ENCODE assay signal across 8 cellular contexts in genomic region chrX:119755981-119756533, GRCh38. TPM values are rescaled to one million over a fixed set of nuclear protein-coding genes. Genes with fewer than 3 reads are reported as not detected.
DNase-seq lines count a peak whose midpoint lies in the region; ATAC-seq, FAIRE-seq and TF ChIP-seq lines count a peak whose summit lies in the region.

No MANE protein-coding gene starts in this region.

- TF ChIP-seq CTCF in OCI-LY1 (IDR thresholded peaks at IDR 0.05; ENCODE audit: low read length) (no peak), left ventricle myocardium inferior (IDR thresholded peaks at IDR 0.05; ENCODE audit: borderline replicate concordance) (no peak), mammary epithelial cell (conservative IDR thresholded peaks at IDR 0.05 in 1 of 2, IDR thresholded peaks at IDR 0.05 in 1 of 2; ENCODE audit: extremely low read depth in 1 of 2, insufficient read depth in 1 of 2, low read depth in 1 of 2, low read length in 2 of 2) (no peak)

- dilution Hi-C loops in mammary epithelial cell (cut with HindIII; ENCODE audit: low sequenced_read_pairs) = no loop called here

- CTCF ChIA-PET in mammary epithelial cell (lab: Charles Lee; ENCODE audit: low non-redundant PET) = no interaction called here

- H3K4me1 ChIP-seq in OCI-LY1 (ENCODE audit: insufficient read depth, low read length, severe bottlenecking) = peaks cover 70% of the 10 kb centered on the region
- H3K4me1 ChIP-seq in left ventricle myocardium inferior = no peaks in the 10 kb centered on the region
- H3K4me1 ChIP-seq in mammary epithelial cell (ENCODE audit: insufficient read depth, low read length) = peaks cover 3% of the 10 kb centered on the region

- intact Hi-C loops in left ventricle myocardium inferior (cut with micrococcal nuclease) = no loop called here
- intact Hi-C loops in mammary epithelial cell (cut with micrococcal nuclease) = no loop called here

- H3F3A ChIP-seq in OCI-LY1 (ENCODE audit: insufficient read depth, low read length) = 0 out of 2 replicates have a peak, but pooled peaks cover 6% of the 10 kb centered on the region

- H3K27ac ChIP-seq in OCI-LY1 (ENCODE audit: low read depth, low read length, poor library complexity, severe bottlenecking) (peak overlapping the region; percentile 99), left ventricle myocardium inferior (replicated peaks) (no peak overlapping the region), mammary epithelial cell (ENCODE audit: insufficient read depth, low read depth, low read length) (no peak overlapping the region)

- no TSS peak for BruUV-seq in mammary epithelial cell (replicated peaks; lab: Mats Ljungman, UMichigan)

- H3K27me3 ChIP-seq in OCI-LY1 (ENCODE audit: insufficient read depth, low read length) = no peaks in the 10 kb centered on the region
- peaks cover 13% of the 10 kb centered on the region for H3K27me3 ChIP-seq in left ventricle myocardium inferior (ENCODE audit: low read depth)
- no peaks in the 10 kb centered on the region for H3K27me3 ChIP-seq in mammary epithelial cell (ENCODE audit: insufficient read depth, low read length)

- 77% methylated on average over 7 of the region's 7 CpGs for WGBS in mammary epithelial cell (ENCODE audit: low coverage, missing lambda C conversion rate)

- ATAC-seq in HG02763 (IDR thresholded peaks at IDR 0.05; ENCODE audit: unreplicated experiment) = peak; percentile 79

- H3K4me2 ChIP-seq in OCI-LY1 (ENCODE audit: low read length) (peak overlapping the region; percentile 84), mammary epithelial cell (ENCODE audit: insufficient read depth, low read depth, low read length) (no peak overlapping the region)

- H3K9me3 ChIP-seq in OCI-LY1 (ENCODE audit: low read length) (no peaks in the 10 kb centered on the region), left ventricle myocardium inferior (replicated peaks) (no peaks in the 10 kb centered on the region), mammary epithelial cell (replicated peaks; ENCODE audit: insufficient read depth, low read length) (peaks cover 2% of the 10 kb centered on the region)

- H4K20me1 ChIP-seq in OCI-LY1 (ENCODE audit: insufficient read depth, low read length) = no peaks in the 10 kb centered on the region
- H4K20me1 ChIP-seq in mammary epithelial cell (ENCODE audit: insufficient read depth, low read length) = no peaks in the 10 kb centered on the region

- FAIRE-seq in GM18507 (lab: Jason Lieb, UNC) = peak; percentile 98

- no peaks in the 10 kb centered on the region for H3K9me2 ChIP-seq in OCI-LY1 (ENCODE audit: low read depth, low read length)

- peak overlapping the region; percentile 96 for H3K27ac Mint-ChIP-seq in activated naive CD8-positive, alpha-beta T cell treated with anti-CD3 and anti-CD28 coated beads for 36 hours

- H3K27me3 Mint-ChIP-seq in activated naive CD8-positive, alpha-beta T cell treated with anti-CD3 and anti-CD28 coated beads for 36 hours = no peaks in the 10 kb centered on the region

- H3K36me3 Mint-ChIP-seq in activated naive CD8-positive, alpha-beta T cell treated with anti-CD3 and anti-CD28 coated beads for 36 hours = no peaks in the 10 kb centered on the region

- H3K79me2 ChIP-seq in OCI-LY1 (ENCODE audit: insufficient read depth, low read length) = no peaks in the 10 kb centered on the region
- no peaks in the 10 kb centered on the region for H3K79me2 ChIP-seq in mammary epithelial cell (ENCODE audit: insufficient read depth, low read length)

- peak overlapping the region; percentile 70 for H3K9ac ChIP-seq in OCI-LY1 (ENCODE audit: low read length)
- H3K9ac ChIP-seq in mammary epithelial cell (ENCODE audit: insufficient read depth, low read length) = no peak overlapping the region

- peaks cover 43% of the 10 kb centered on the region for H3K4me1 Mint-ChIP-seq in activated naive CD8-positive, alpha-beta T cell treated with anti-CD3 and anti-CD28 coated beads for 36 hours

- H3K36me3 ChIP-seq in OCI-LY1 (ENCODE audit: insufficient read depth, low read length) (no peaks in the 10 kb centered on the region), left ventricle myocardium inferior (no peaks in the 10 kb centered on the region), mammary epithelial cell (ENCODE audit: insufficient read depth, low read length) (no peaks in the 10 kb centered on the region)

- H2AFZ ChIP-seq in OCI-LY1 (ENCODE audit: low read length) (no peak overlapping the region), mammary epithelial cell (ENCODE audit: low read depth, low read length) (no peak overlapping the region)

- H3K9me3 Mint-ChIP-seq in activated naive CD8-positive, alpha-beta T cell treated with anti-CD3 and anti-CD28 coated beads for 36 hours = no peaks in the 10 kb centered on the region

- DNase-seq in GM18507 (ENCODE audit: extremely low spot score, insufficient read length, low read depth) = no peak
- peak; percentile 60 for DNase-seq in activated naive CD8-positive, alpha-beta T cell treated with anti-CD3 and anti-CD28 coated beads for 36 hours
- DNase-seq in stimulated activated CD4-positive, alpha-beta T cell treated with anti-CD3 and anti-CD28 coated beads, Interleukin-4, amount 100 ng/mL, for 24 hours = peak; percentile 53
- DNase-seq in left ventricle myocardium inferior = no peak
- no peak for DNase-seq in mammary epithelial cell
- no peak for DNase-seq in DMS153 treated with DMSO at 0.1 percent for 48 hours (lab: John Stamatoyannopoulos, UW; ENCODE audit: unreplicated experiment)

- H3K4me3 ChIP-seq in OCI-LY1 (ENCODE audit: low read depth, low read length, poor library complexity, severe bottlenecking) (peak overlapping the region; percentile 38), left ventricle myocardium inferior (no peak overlapping the region), mammary epithelial cell (replicated peaks in 1 of 3; ENCODE audit: insufficient read depth in 1 of 3, low read depth in 2 of 3, low read length in 3 of 3) (no peak overlapping the region)

- in situ Hi-C loops in mammary epithelial cell (cut with MboI; ENCODE audit: low sequenced_read_pairs in 2 of 2) = no loop called here

- H3K4me3 Mint-ChIP-seq in activated naive CD8-positive, alpha-beta T cell treated with anti-CD3 and anti-CD28 coated beads for 36 hours = peak overlapping the region; percentile 72

RNA-seq across cellular contexts. Expression of gene SOWAHD, which starts 2.3 kb away (rescaled TPM):
- under 1 TPM; 0.14 to 0.18 TPM for total RNA-seq in activated naive CD8-positive, alpha-beta T cell treated with anti-CD3 and anti-CD28 coated beads for 36 hours
- total RNA-seq in left ventricle myocardium inferior (0.33 TPM), mammary epithelial cell (under 1 TPM in 1 of 2 donors, not detected in 1; 0.33 TPM)
- 0.18 TPM for polyA plus RNA-seq in mammary epithelial cell
- not detected for polyA minus RNA-seq in mammary epithelial cell

RNA-seq across cellular contexts. Expression of gene RPL39, which starts 35.4 kb away (rescaled TPM):
- 1,000 to 10,000 TPM; 2,459 to 2,591 TPM for total RNA-seq in activated naive CD8-positive, alpha-beta T cell treated with anti-CD3 and anti-CD28 coated beads for 36 hours
- total RNA-seq in left ventricle myocardium inferior = 1,056 TPM
- total RNA-seq in mammary epithelial cell = 1,000 to 10,000 TPM; 1,137 to 1,408 TPM
- polyA plus RNA-seq in mammary epithelial cell = 2,619 TPM
- 71.0 TPM for polyA minus RNA-seq in mammary epithelial cell

Comparison
In these comparisons a context has a peak if more than half of its experiments do, and no peak if none do; other contexts are left out.
1. DNase-seq: peak in activated naive CD8-positive, alpha-beta T cell treated with anti-CD3 and anti-CD28 coated beads for 36 hours (single experiment) and stimulated activated CD4-positive, alpha-beta T cell treated with anti-CD3 and anti-CD28 coated beads, Interleukin-4, amount 100 ng/mL, for 24 hours (single experiment); none in GM18507 (single experiment), left ventricle myocardium inferior (single experiment), mammary epithelial cell (single experiment) and DMS153 treated with DMSO at 0.1 percent for 48 hours (single experiment).